Comparison of ENCODE assay signal across 13 cellular contexts in the genomic region with DNA sequence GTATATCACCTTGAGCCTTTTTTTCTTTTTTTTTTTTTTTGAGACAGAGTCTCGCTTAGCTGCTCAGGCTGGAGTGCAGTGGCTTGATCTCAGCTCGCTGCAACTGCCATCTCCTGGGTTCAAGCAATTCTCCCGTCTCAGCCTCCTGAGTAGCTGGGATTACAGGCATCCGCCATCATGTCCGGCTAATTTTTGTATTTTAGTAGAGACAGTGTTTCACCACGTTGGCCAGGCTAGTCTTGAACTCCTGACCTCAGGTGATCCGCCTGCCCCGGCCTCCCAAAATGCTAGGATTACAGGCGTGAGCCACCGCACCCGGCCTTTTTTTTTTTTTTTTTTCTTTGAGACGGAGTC. TPM values are rescaled to one million over a fixed set of nuclear protein-coding genes. Genes with fewer than 3 reads are reported as not detected.
DNase-seq lines count a peak whose midpoint lies in the region; ATAC-seq and TF ChIP-seq lines count a peak whose summit lies in the region.
"Not testable (repeated sequence)": the region's sequence is repeated elsewhere in the genome, so short reads cannot be mapped to it uniquely, and the experiment has no call there.
"Had no signal": no experiment of that assay in that cellular context is flagged by ENCODE, and none has a peak within 500 bp of the region (broad histone marks: within the 10 kb centered on the region; RNA-seq: fewer than 3 reads in every experiment).

No MANE protein-coding gene starts in this region.

- TF ChIP-seq POLR2A in sigmoid colon (IDR thresholded peaks at IDR 0.05) = not testable (repeated sequence)

- peaks cover 44% of the 10 kb centered on the region for H3K4me1 Mint-ChIP-seq in CD4-positive, alpha-beta T cell (ENCODE audit: low read depth)
- peaks cover 50% of the 10 kb centered on the region for H3K4me1 Mint-ChIP-seq in activated CD4-positive, alpha-beta memory T cell treated with anti-CD3 and anti-CD28 coated beads, Interleukin-2, amount 10 ng/mL, durations not matched to agents 7 days and 5 days
- peaks cover 38% of the 10 kb centered on the region for H3K4me1 Mint-ChIP-seq in activated naive CD8-positive, alpha-beta T cell (ENCODE audit: low read depth)
- H3K4me1 Mint-ChIP-seq in memory B cell = peaks cover 38% of the 10 kb centered on the region

- H3K36me3 Mint-ChIP-seq in CD4-positive, alpha-beta T cell (ENCODE audit: low read depth) = peaks cover 44% of the 10 kb centered on the region
- peaks cover 36% of the 10 kb centered on the region for H3K36me3 Mint-ChIP-seq in activated CD4-positive, alpha-beta memory T cell treated with anti-CD3 and anti-CD28 coated beads, Interleukin-2, amount 10 ng/mL, durations not matched to agents 7 days and 5 days (ENCODE audit: low read depth)
- not testable (repeated sequence) for H3K36me3 Mint-ChIP-seq in activated naive CD8-positive, alpha-beta T cell
- H3K36me3 Mint-ChIP-seq in memory B cell = peaks cover 14% of the 10 kb centered on the region

- CTCF ChIA-PET in CD4-positive, alpha-beta T cell (lab: Charles Lee) = interaction anchor here (0.7 to 1.3 kb wide), 2 partner anchors 8 to 49 kb away, joined by 3 to 4 read pairs; partner anchors contain the start of gene ATP5F1E
- CTCF ChIA-PET in activated CD4-positive, alpha-beta memory T cell treated with anti-CD3 and anti-CD28 coated beads, Interleukin-2, amount 10 ng/mL, durations not matched to agents 7 days and 5 days (lab: Charles Lee) = interaction anchor here (1.0 kb wide), 1 partner anchor 76 kb away, joined by 6 read pairs; no protein-coding TSS in a partner anchor

- DNase-seq in CD4-positive, alpha-beta T cell; activated CD4-positive, alpha-beta memory T cell treated with anti-CD3 and anti-CD28 coated beads, Interleukin-2, amount 10 ng/mL, durations not matched to agents 7 days and 5 days; memory B cell (ENCODE audit: low spot score in 2 of 2): not testable (repeated sequence)
- DNase-seq in sigmoid colon = peak; percentile 15

- H3K9me3 ChIP-seq in CD4-positive, alpha-beta T cell (ENCODE audit: control insufficient read depth, low read length); OCI-LY1 (ENCODE audit: low read length); sigmoid colon: not testable (repeated sequence)

- H3K27me3 ChIP-seq in CD4-positive, alpha-beta T cell (ENCODE audit: control insufficient read depth, insufficient read depth, low read length); OCI-LY1 (ENCODE audit: insufficient read depth, low read length); sigmoid colon: not testable (repeated sequence)

- H4K20me1 ChIP-seq in OCI-LY1 (ENCODE audit: insufficient read depth, low read length) = not testable (repeated sequence)

- H3K9ac ChIP-seq in OCI-LY1 (ENCODE audit: low read length) = not testable (repeated sequence)

- H3K27ac Mint-ChIP-seq in CD4-positive, alpha-beta T cell; activated CD4-positive, alpha-beta memory T cell treated with anti-CD3 and anti-CD28 coated beads, Interleukin-2, amount 10 ng/mL, durations not matched to agents 7 days and 5 days; activated naive CD8-positive, alpha-beta T cell: not testable (repeated sequence)
- peak overlapping the region; percentile 85 for H3K27ac Mint-ChIP-seq in memory B cell

- H3K27me3 Mint-ChIP-seq in CD4-positive, alpha-beta T cell; activated CD4-positive, alpha-beta memory T cell treated with anti-CD3 and anti-CD28 coated beads, Interleukin-2, amount 10 ng/mL, durations not matched to agents 7 days and 5 days; activated naive CD8-positive, alpha-beta T cell; memory B cell: not testable (repeated sequence)

- not testable (repeated sequence) for H3K27ac ChIP-seq in CD4-positive, alpha-beta T cell (ENCODE audit: low read depth, low read length); OCI-LY1 (ENCODE audit: low read depth, low read length, poor library complexity, severe bottlenecking); sigmoid colon

- not testable (repeated sequence) for H2AFZ ChIP-seq in OCI-LY1 (ENCODE audit: low read length)

- POLR2A ChIA-PET in CD4-positive, alpha-beta T cell (lab: Charles Lee) = interaction anchor here (1.5 to 2.5 kb wide), 3 partner anchors 92 to 594 kb away, joined by 4 to 14 read pairs (median 7); partner anchors contain the start of gene VAPB
- POLR2A ChIA-PET in activated CD4-positive, alpha-beta memory T cell treated with anti-CD3 and anti-CD28 coated beads, Interleukin-2, amount 10 ng/mL, durations not matched to agents 7 days and 5 days (lab: Charles Lee) = interaction anchor here (0.7 to 4.9 kb wide), 13 partner anchors 10 to 677 kb away, joined by 3 to 50 read pairs (median 4); partner anchors contain the start of genes ATP5F1E, PRELID3B, STX16 and ZNF831

- not testable (repeated sequence) for H3F3A ChIP-seq in OCI-LY1 (ENCODE audit: insufficient read depth, low read length)

- H3K36me3 ChIP-seq in OCI-LY1 (ENCODE audit: insufficient read depth, low read length) (peaks cover 28% of the 10 kb centered on the region), sigmoid colon (peaks cover 6 to 23% (median 18%) of the 10 kb centered on the region in 4 donors)

- H3K79me2 ChIP-seq in OCI-LY1 (ENCODE audit: insufficient read depth, low read length) = peaks cover 45% of the 10 kb centered on the region

- intact Hi-C loops in CD4-positive, alpha-beta T cell (cut with DNase I, micrococcal nuclease) = loop anchor here (5.0 to 10.0 kb wide), 4 partner anchors 91 to 678 kb away; partner anchors contain the start of genes RAB22A (in 1 of the 2), STX16 (in 1 of the 2) and VAPB (in 1 of the 2)
- intact Hi-C loops in sigmoid colon (cut with DNase I) = loop anchor here (2.0 to 5.0 kb wide), 2 partner anchors 20 to 49 kb away; partner anchors contain the start of gene ATP5F1E

- peak overlapping the region; percentile 75; the same call in 1 of the 2 replicates for H3K4me2 ChIP-seq in OCI-LY1 (ENCODE audit: low read length)

- not testable (repeated sequence) for ATAC-seq in CD4-positive, alpha-beta T cell (ENCODE audit: poor library complexity); memory B cell (ENCODE audit: low read depth)

- not testable (repeated sequence) for H3K9me2 ChIP-seq in OCI-LY1 (ENCODE audit: low read depth, low read length)

- not testable (repeated sequence) for TF ChIP-seq EP300 in sigmoid colon (IDR thresholded peaks at IDR 0.05)

- not testable (repeated sequence) for TF ChIP-seq CTCF in CD4-positive, alpha-beta T cell (IDR thresholded peaks at IDR 0.05); OCI-LY1 (IDR thresholded peaks at IDR 0.05; ENCODE audit: low read length); sigmoid colon (IDR thresholded peaks at IDR 0.05)

- not testable (repeated sequence) for H3K9me3 Mint-ChIP-seq in CD4-positive, alpha-beta T cell; activated CD4-positive, alpha-beta memory T cell treated with anti-CD3 and anti-CD28 coated beads, Interleukin-2, amount 10 ng/mL, durations not matched to agents 7 days and 5 days; activated naive CD8-positive, alpha-beta T cell (ENCODE audit: low read depth); memory B cell

- peak overlapping the region; percentile 92 for H3K4me3 Mint-ChIP-seq in CD4-positive, alpha-beta T cell
- H3K4me3 Mint-ChIP-seq in activated CD4-positive, alpha-beta memory T cell treated with anti-CD3 and anti-CD28 coated beads, Interleukin-2, amount 10 ng/mL, durations not matched to agents 7 days and 5 days = peak overlapping the region; percentile 90
- H3K4me3 Mint-ChIP-seq in activated naive CD8-positive, alpha-beta T cell = peak overlapping the region; percentile 96
- H3K4me3 Mint-ChIP-seq in memory B cell = not testable (repeated sequence)

- H3K4me3 ChIP-seq in OCI-LY1 (ENCODE audit: low read depth, low read length, poor library complexity, severe bottlenecking) = peak overlapping the region; percentile 80
- not testable (repeated sequence) for H3K4me3 ChIP-seq in sigmoid colon

- H3K4me1 ChIP-seq in OCI-LY1 (ENCODE audit: insufficient read depth, low read length, severe bottlenecking) = peaks cover 48% of the 10 kb centered on the region
- peaks cover 0 to 38% (median 32%) of the 10 kb centered on the region in 4 donors for H3K4me1 ChIP-seq in sigmoid colon

- WGBS in sigmoid colon, 2 donors = 92% methylated on average over 12 of the region's 12 CpGs

RNA-seq across cellular contexts. Expression of gene NELFCD, which starts 2.0 kb away (rescaled TPM):
- 10 to 100 TPM; 95.7 to 97.0 TPM for total RNA-seq in CD4-positive, alpha-beta T cell
- 10 to 100 TPM; 63.3 to 69.0 TPM for total RNA-seq in activated CD4-positive, alpha-beta memory T cell treated with anti-CD3 and anti-CD28 coated beads, Interleukin-2, amount 10 ng/mL, durations not matched to agents 7 days and 5 days
- 10 to 100 TPM; 36.3 to 53.2 (median 43.7) TPM for total RNA-seq in sigmoid colon
- polyA plus RNA-seq in sigmoid colon = 10 to 100 TPM; 22.7 to 43.6 (median 27.6) TPM

RNA-seq across cellular contexts. Expression of gene CTSZ, which starts 24.0 kb away (rescaled TPM):
- total RNA-seq in CD4-positive, alpha-beta T cell = 10 to 100 TPM; 14.7 to 17.7 TPM
- 10 to 100 TPM; 45.0 to 49.0 TPM for total RNA-seq in activated CD4-positive, alpha-beta memory T cell treated with anti-CD3 and anti-CD28 coated beads, Interleukin-2, amount 10 ng/mL, durations not matched to agents 7 days and 5 days
- total RNA-seq in sigmoid colon = 100 to 1,000 TPM in 3 of 4 donors, 10 to 100 TPM in 1; 93.9 to 144 (median 119) TPM
- 100 to 1,000 TPM; 127 to 312 (median 293) TPM for polyA plus RNA-seq in sigmoid colon

RNA-seq across cellular contexts. Expression of gene TUBB1, which starts 36.1 kb away (rescaled TPM):
- total RNA-seq in CD4-positive, alpha-beta T cell = under 1 TPM; 0.11 to 0.17 TPM
- total RNA-seq in activated CD4-positive, alpha-beta memory T cell treated with anti-CD3 and anti-CD28 coated beads, Interleukin-2, amount 10 ng/mL, durations not matched to agents 7 days and 5 days = not detected
- under 1 TPM in 2 of 4 donors, not detected in 2; 0.14 to 0.16 TPM for total RNA-seq in sigmoid colon
- under 1 TPM in 2 of 3 donors, not detected in 1; 0.03 to 0.60 TPM for polyA plus RNA-seq in sigmoid colon
- total RNA-seq: bronchial epithelial cell; colonic mucosa; foreskin keratinocyte; GM23338; mammary epithelial cell; osteocyte; T-helper 2 cell treated with Interferon-gamma antibody and Interleukin-4, amounts not matched to agents 100 ng/mL and 5 ng/mL, for 36 hours had no signal
- polyA plus RNA-seq: foreskin keratinocyte, GM23338 had no signal

RNA-seq across cellular contexts. Expression of gene ATP5F1E, which starts 49.0 kb away (rescaled TPM):
- 10 to 100 TPM; 51.1 to 53.1 TPM for total RNA-seq in CD4-positive, alpha-beta T cell
- 10 to 100 TPM; 80.4 to 82.1 TPM for total RNA-seq in activated CD4-positive, alpha-beta memory T cell treated with anti-CD3 and anti-CD28 coated beads, Interleukin-2, amount 10 ng/mL, durations not matched to agents 7 days and 5 days
- total RNA-seq in sigmoid colon = 10 to 100 TPM; 28.5 to 57.4 (median 40.1) TPM
- polyA plus RNA-seq in sigmoid colon = 100 to 1,000 TPM in 2 of 3 donors, 10 to 100 TPM in 1; 62.2 to 110 (median 103) TPM

RNA-seq across cellular contexts. Expression of gene PRELID3B, which starts 59.5 kb away (rescaled TPM):
- total RNA-seq in CD4-positive, alpha-beta T cell = 10 to 100 TPM; 55.8 to 59.1 TPM
- 10 to 100 TPM; 88.6 to 88.7 TPM for total RNA-seq in activated CD4-positive, alpha-beta memory T cell treated with anti-CD3 and anti-CD28 coated beads, Interleukin-2, amount 10 ng/mL, durations not matched to agents 7 days and 5 days
- total RNA-seq in sigmoid colon = 10 to 100 TPM; 27.4 to 43.9 (median 40.2) TPM
- polyA plus RNA-seq in sigmoid colon = 100 to 1,000 TPM in 2 of 3 donors, 10 to 100 TPM in 1; 61.7 to 189 (median 108) TPM
